Comparison of ENCODE assay signal across 13 cellular contexts in genomic region chr4:78779280-78779679, GRCh38. TPM values are rescaled to one million over a fixed set of nuclear protein-coding genes. Genes with fewer than 3 reads are reported as not detected.
DNase-seq lines count a peak whose midpoint lies in the region; ATAC-seq, FAIRE-seq and TF ChIP-seq lines count a peak whose summit lies in the region.
"Had no signal": no experiment of that assay in that cellular context is flagged by ENCODE, and none has a peak within 500 bp of the region (broad histone marks: within the 10 kb centered on the region; RNA-seq: fewer than 3 reads in every experiment).

No MANE protein-coding gene starts in this region.

- 5% methylated on average over 2 of the region's 2 CpGs for WGBS in K562 (ENCODE audit: insufficient coverage, low coverage, missing lambda C conversion rate)
- 63% methylated on average over 2 of the region's 2 CpGs for WGBS in mesenchymal stem cell

- in situ Hi-C loops in K562 (cut with MboI) = no loop called here

- H3K9ac ChIP-seq in K562 (ENCODE audit: insufficient read depth in 1 of 2, low read depth in 2 of 2, low read length in 2 of 2) = peak overlapping the region; percentile 8 to 85; a peak in 3 of 4 replicates
- H3K9ac ChIP-seq in mesenchymal stem cell (ENCODE audit: low read length) = no peak overlapping the region

- CTCF ChIA-PET in K562 (lab: Yijun Ruan, JAX; ENCODE audit: low intra/inter-chr PET ratio) = interaction anchor here (0.6 kb wide), 1 partner anchor 83 kb away, joined by 3 read pairs; no protein-coding TSS in a partner anchor

- H3K18ac ChIP-seq in mesenchymal stem cell (ENCODE audit: low read depth in 1 of 2, low read length in 2 of 2) = no peak overlapping the region

- peaks cover 20% of the 10 kb centered on the region for H4K20me1 ChIP-seq in K562 (replicated peaks; ENCODE audit: control insufficient read depth, insufficient read depth, low read length)

- TF ChIP-seq CTCF in K562 (IDR thresholded peaks at IDR 0.05 in 2 of 3, conservative IDR thresholded peaks at IDR 0.05 in 1 of 3; ENCODE audit: insufficient read depth in 2 of 3, low read depth in 1 of 3, low read length in 3 of 3) = no peak

- DNase-seq in ELR (ENCODE audit: low read depth) = peak; percentile 26
- no peak for DNase-seq in K562 (ENCODE audit: extremely low read depth in 1 of 4, low spot score in 3 of 4)
- peak; percentile 40 for DNase-seq in mesenchymal stem cell
- DNase-seq in DMS79 (lab: John Stamatoyannopoulos, UW) = no peak
- no peak for DNase-seq in HCEC 1CT
- DNase-seq in substantia nigra (lab: John Stamatoyannopoulos, UW) = no peak
- no peak for DNase-seq in COLO668 (lab: John Stamatoyannopoulos, UW; ENCODE audit: unreplicated experiment)
- DNase-seq: activated CD4-positive, alpha-beta T cell treated with anti-CD3 and anti-CD28 coated beads for 48 hours; body of pancreas; islet precursor cell; NCI-H82 had no signal

- H3K27me3 ChIP-seq in K562 (ENCODE audit: control insufficient read depth in 2 of 2, insufficient read depth in 2 of 2, low read length in 2 of 2) (no peaks in the 10 kb centered on the region), mesenchymal stem cell (ENCODE audit: control insufficient read depth in 1 of 2, insufficient read depth in 1 of 2, low read length in 2 of 2) (no peaks in the 10 kb centered on the region)
- H3K27me3 ChIP-seq: body of pancreas, esophagus muscularis mucosa had no signal

- no peak overlapping the region for H4K91ac ChIP-seq in mesenchymal stem cell (ENCODE audit: low read length)

- no peak overlapping the region for H3K4ac ChIP-seq in mesenchymal stem cell (ENCODE audit: low read depth in 1 of 2, low read length in 2 of 2)

- H2BK120ac ChIP-seq in mesenchymal stem cell (ENCODE audit: low read depth, low read length) = no peak overlapping the region

- H3K14ac ChIP-seq in mesenchymal stem cell (ENCODE audit: low read length in 2 of 2) = no peak overlapping the region

- H3K36me3 ChIP-seq in K562 (ENCODE audit: control insufficient read depth, insufficient read depth, low read length) (peaks cover 50% of the 10 kb centered on the region), mesenchymal stem cell (ENCODE audit: control insufficient read depth in 1 of 2, insufficient read depth in 2 of 2, low read depth in 1 of 2, low read length in 2 of 2) (peaks cover 0 to 2% of the 10 kb centered on the region in 2 experiments)
- H3K36me3 ChIP-seq: esophagus muscularis mucosa had no signal

- H2AK5ac ChIP-seq in mesenchymal stem cell (ENCODE audit: low read length, severe bottlenecking) = no peak overlapping the region

- H2BK5ac ChIP-seq in mesenchymal stem cell (ENCODE audit: low read depth, low read length, poor library complexity, severe bottlenecking) = no peak overlapping the region

- POLR2A ChIA-PET in K562 (lab: Yijun Ruan, JAX) = interaction anchor here (1.2 kb wide), 1 partner anchor 10 kb away, joined by 4 read pairs; no protein-coding TSS in a partner anchor

- no peak for TF ChIP-seq POLR2A in K562 (conservative IDR thresholded peaks at IDR 0.05)

- BruUV-seq in K562 (replicated peaks; lab: Mats Ljungman, UMichigan) = no TSS peak

- H3K23ac ChIP-seq in mesenchymal stem cell (ENCODE audit: low read length in 2 of 2) = no peak overlapping the region

- peak overlapping the region; percentile 98 for H3K27ac ChIP-seq in K562 (ENCODE audit: extremely low read depth, low read depth, low read length)
- no peak overlapping the region for H3K27ac ChIP-seq in mesenchymal stem cell (ENCODE audit: low read length, poor library complexity, severe bottlenecking)
- no peak overlapping the region for H3K27ac ChIP-seq in substantia nigra (ENCODE audit: low read depth, low read length, poor library complexity, severe bottlenecking)
- H3K27ac ChIP-seq: body of pancreas had no signal

- H4K8ac ChIP-seq in mesenchymal stem cell (ENCODE audit: low read length) = no peak overlapping the region

- no peaks in the 10 kb centered on the region for H3K9me3 ChIP-seq in K562 (replicated peaks; ENCODE audit: control insufficient read depth, insufficient read depth, low read depth, low read length)
- no peaks in the 10 kb centered on the region for H3K9me3 ChIP-seq in mesenchymal stem cell (ENCODE audit: control insufficient read depth, low read length)
- H3K9me3 ChIP-seq: body of pancreas, esophagus muscularis mucosa had no signal

- no peak overlapping the region for H2BK15ac ChIP-seq in mesenchymal stem cell (ENCODE audit: low read depth, poor library complexity, severe bottlenecking)

- peak overlapping the region; percentile 96 for H3K4me2 ChIP-seq in K562 (ENCODE audit: insufficient read depth, low read length)
- no peak overlapping the region for H3K4me2 ChIP-seq in mesenchymal stem cell (ENCODE audit: low read length, poor library complexity, severe bottlenecking)

- no peak for TF ChIP-seq RAD21 in K562 (CRISPR knock-in tag; conservative IDR thresholded peaks at IDR 0.05 in 1 of 2, IDR thresholded peaks at IDR 0.05 in 1 of 2)

- peaks cover 2% of the 10 kb centered on the region for H3K79me1 ChIP-seq in mesenchymal stem cell (replicated peaks; ENCODE audit: low read length, poor library complexity, severe bottlenecking)

- no peak for TF ChIP-seq EP300 in K562 (IDR thresholded peaks at IDR 0.05; ENCODE audit: low read length)

- H3K4me1 ChIP-seq in K562 (replicated peaks in 1 of 2; ENCODE audit: control insufficient read depth in 2 of 2, insufficient read depth in 2 of 2, low read length in 2 of 2) (peaks cover 11 to 42% of the 10 kb centered on the region in 2 experiments), mesenchymal stem cell (ENCODE audit: control insufficient read depth, insufficient read depth, low read depth, low read length) (peaks cover 3% of the 10 kb centered on the region)

- H3K79me2 ChIP-seq in K562 (ENCODE audit: control insufficient read depth, insufficient read depth, low read length) = peaks cover 95% of the 10 kb centered on the region

- H2BK12ac ChIP-seq in mesenchymal stem cell (ENCODE audit: low read length in 2 of 2) = no peak overlapping the region

- intact Hi-C loops in K562 (cut with micrococcal nuclease) = loop anchor here (5.0 kb wide), 1 partner anchor 83 kb away; no protein-coding TSS in a partner anchor

- FAIRE-seq in K562 (lab: Jason Lieb, UNC) = no peak

- peaks cover 4% of the 10 kb centered on the region for H3K9me1 ChIP-seq in K562 (ENCODE audit: control insufficient read depth, insufficient read depth, low read length)

- peak overlapping the region; percentile 89 for H3K4me3 ChIP-seq in K562
- no peak overlapping the region for H3K4me3 ChIP-seq in mesenchymal stem cell (ENCODE audit: insufficient read depth in 1 of 2, low read depth in 1 of 2, low read length in 2 of 2)
- H3K4me3 ChIP-seq: body of pancreas had no signal

- ATAC-seq in GM21390 (IDR thresholded peaks at IDR 0.05; ENCODE audit: unreplicated experiment) (peak; percentile 15), K562 (peak; percentile 5)
- ATAC-seq: body of pancreas had no signal

- H2AFZ ChIP-seq in K562 (ENCODE audit: low read depth, low read length) (no peak overlapping the region), mesenchymal stem cell (ENCODE audit: low read depth, low read length) (no peak overlapping the region)

TF ChIP-seq in K562, 482 proteins besides CTCF, POLR2A, EP300 and RAD21 (continues in another document):
- no peak for TF ChIP-seq MAFF (IDR thresholded peaks at IDR 0.05; ENCODE audit: low read length)
- no peak for TF ChIP-seq SMAD1 (IDR thresholded peaks at IDR 0.05; ENCODE audit: low read depth, low read length, partially characterized antibody)
- TF ChIP-seq, protein P1, sequence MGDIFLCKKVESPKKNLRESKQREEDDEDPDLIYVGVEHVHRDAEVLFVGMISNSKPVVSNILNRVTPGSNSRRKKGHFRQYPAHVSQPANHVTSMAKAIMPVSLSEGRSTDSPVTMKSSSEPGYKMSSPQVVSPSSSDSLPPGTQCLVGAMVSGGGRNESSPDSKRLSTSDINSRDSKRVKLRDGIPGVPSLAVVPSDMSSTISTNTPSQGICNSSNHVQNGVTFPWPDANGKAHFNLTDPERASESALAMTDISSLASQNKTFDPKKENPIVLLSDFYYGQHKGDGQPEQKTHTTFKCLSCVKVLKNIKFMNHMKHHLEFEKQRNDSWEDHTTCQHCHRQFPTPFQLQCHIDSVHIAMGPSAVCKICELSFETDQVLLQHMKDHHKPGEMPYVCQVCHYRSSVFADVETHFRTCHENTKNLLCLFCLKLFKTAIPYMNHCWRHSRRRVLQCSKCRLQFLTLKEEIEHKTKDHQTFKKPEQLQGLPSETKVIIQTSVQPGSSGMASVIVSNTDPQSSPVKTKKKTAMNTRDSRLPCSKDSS (IDR thresholded peaks at IDR 0.05; ENCODE audit: low read depth, partially characterized antibody) = no peak
- TF ChIP-seq BHLHE40 (IDR thresholded peaks at IDR 0.05; ENCODE audit: low read length) = 0 out of 2 replicates have a peak, but pooled peaks have one; percentile 15

RNA-seq across cellular contexts. Expression of gene BMP2K, which starts 3.1 kb away (rescaled TPM):
- 277 and 609 TPM in 2 replicates for total RNA-seq in K562 (2011; cell fraction: chromatin; rRNA removed; ENCODE audit: low replicate concordance)
- total RNA-seq in K562 (2011; cell fraction: nucleolus; rRNA removed) = 85.4 and 124 TPM in 2 replicates
- total RNA-seq in K562 (2011; cell fraction: nucleoplasm; rRNA removed) = 181 and 239 TPM in 2 replicates
- total RNA-seq in K562 (2014; rRNA removed) = 87.6 and 88.6 TPM in 2 replicates
- total RNA-seq in K562 (2014; rRNA removed; fragmentation: Illumina TruSeq; extraction: Trizol) = 141 and 176 TPM in 2 replicates
- total RNA-seq in K562 (2015; rRNA removed; fragmentation: Illumina TruSeq; extraction: Trizol) = 202 and 217 TPM in 2 replicates
- total RNA-seq in K562 (2021) = 104 and 120 TPM in 2 replicates
- 125 and 150 TPM in 2 replicates for polyA plus RNA-seq in K562 (2011; rRNA removed)
- polyA plus RNA-seq in K562 (2011; cell fraction: cytosol; rRNA removed) = 51.4 and 56.4 TPM in 2 replicates
- polyA plus RNA-seq in K562 (2011; cell fraction: nucleus; rRNA removed) = 185 and 191 TPM in 2 replicates
- polyA plus RNA-seq in K562 (2012) = 52.6 and 57.6 TPM in 2 replicates
- polyA plus RNA-seq in K562 (2014; fragmentation: Illumina TruSeq; extraction: Trizol) = 96.8 and 104 TPM in 2 replicates
- polyA plus RNA-seq in K562 (2014; fragmentation: Nextera tagmentation; extraction: Ambion mirVana) = 10 to 100 TPM; 17.0 to 24.0 TPM
- 76.3 and 85.8 TPM in 2 replicates for polyA plus RNA-seq in K562 (2014; rRNA removed)
- 321 and 336 TPM in 2 replicates for polyA minus RNA-seq in K562 (2011; rRNA and poly(A)+ RNA removed)
- 69.5 and 101 TPM in 2 replicates for polyA minus RNA-seq in K562 (2011; cell fraction: cytosol; rRNA and poly(A)+ RNA removed)
- 312 and 418 TPM in 2 replicates for polyA minus RNA-seq in K562 (2011; cell fraction: nucleus; rRNA and poly(A)+ RNA removed)
- 25.5 TPM for polyA plus RNA-seq in mesenchymal stem cell (2013, experiment 1 of 2)
- 24.1 TPM for polyA plus RNA-seq in mesenchymal stem cell (2013, experiment 2 of 2)

Comparison
In these comparisons a context has a peak if more than half of its experiments do, and no peak if none do; other contexts are left out.
1. DNase-seq: peak in ELR (single experiment) and mesenchymal stem cell (single experiment); none in K562 (0 of 4), DMS79 (single experiment), HCEC 1CT (single experiment), substantia nigra (0 of 49) and COLO668 (single experiment).